7 cellular contexts compared by ENCODE assay signal in the genomic region with DNA sequence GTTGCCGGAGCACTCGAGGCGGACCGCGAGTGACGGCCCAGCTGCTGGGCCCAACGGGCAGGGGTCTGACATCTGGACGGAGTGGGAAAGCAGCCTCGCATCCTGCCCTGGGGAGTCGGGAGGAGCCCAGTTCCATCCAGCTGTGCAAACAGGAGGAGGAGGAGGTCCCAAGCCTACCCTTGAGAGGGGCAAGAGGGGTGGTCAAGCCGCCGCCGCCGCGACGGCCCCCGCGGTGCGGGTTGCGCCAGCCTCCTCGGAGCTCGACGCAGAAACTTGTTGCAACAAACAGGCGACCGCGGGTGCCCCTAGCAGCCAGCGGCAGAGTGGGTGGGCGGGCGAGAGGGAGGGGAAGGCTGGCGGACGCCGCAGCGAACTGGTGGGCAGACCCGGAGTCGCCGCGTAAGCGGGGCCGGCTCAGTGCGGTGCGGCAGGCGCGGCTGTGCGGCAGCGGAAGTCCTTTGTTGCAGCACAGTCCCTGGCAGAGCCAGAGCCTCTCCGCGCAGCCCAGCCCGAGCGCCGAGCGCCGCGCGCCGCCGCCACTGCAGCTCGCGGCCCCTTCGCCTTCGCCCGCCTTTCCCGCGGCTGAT. TPM values are rescaled to one million over a fixed set of nuclear protein-coding genes. Genes with fewer than 3 reads are reported as not detected.
DNase-seq lines count a peak whose midpoint lies in the region; ATAC-seq and TF ChIP-seq lines count a peak whose summit lies in the region.

A gene with protein sequence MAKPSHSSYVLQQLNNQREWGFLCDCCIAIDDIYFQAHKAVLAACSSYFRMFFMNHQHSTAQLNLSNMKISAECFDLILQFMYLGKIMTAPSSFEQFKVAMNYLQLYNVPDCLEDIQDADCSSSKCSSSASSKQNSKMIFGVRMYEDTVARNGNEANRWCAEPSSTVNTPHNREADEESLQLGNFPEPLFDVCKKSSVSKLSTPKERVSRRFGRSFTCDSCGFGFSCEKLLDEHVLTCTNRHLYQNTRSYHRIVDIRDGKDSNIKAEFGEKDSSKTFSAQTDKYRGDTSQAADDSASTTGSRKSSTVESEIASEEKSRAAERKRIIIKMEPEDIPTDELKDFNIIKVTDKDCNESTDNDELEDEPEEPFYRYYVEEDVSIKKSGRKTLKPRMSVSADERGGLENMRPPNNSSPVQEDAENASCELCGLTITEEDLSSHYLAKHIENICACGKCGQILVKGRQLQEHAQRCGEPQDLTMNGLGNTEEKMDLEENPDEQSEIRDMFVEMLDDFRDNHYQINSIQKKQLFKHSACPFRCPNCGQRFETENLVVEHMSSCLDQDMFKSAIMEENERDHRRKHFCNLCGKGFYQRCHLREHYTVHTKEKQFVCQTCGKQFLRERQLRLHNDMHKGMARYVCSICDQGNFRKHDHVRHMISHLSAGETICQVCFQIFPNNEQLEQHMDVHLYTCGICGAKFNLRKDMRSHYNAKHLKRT (plus strand): TSS at position 461 of the 587 bp plus-strand sequence. CDS start 16,735 bp downstream, outside the sequence.

- DNase-seq in NCI-H446 treated with DMSO at 0.1 percent for 48 hours (lab: John Stamatoyannopoulos, UW) = peak; percentile 77
- peak; percentile 75 for DNase-seq in activated CD4-positive, alpha-beta T cell treated with anti-CD3 and anti-CD28 coated beads for 1 hour
- DNase-seq in cerebellar cortex (ENCODE audit: low spot score) = peak; percentile 70
- peak; percentile 44 for DNase-seq in kidney epithelial cell (ENCODE audit: low read depth)
- peak; percentile 63 to 76 for DNase-seq in stimulated activated CD4-positive, alpha-beta T cell treated with anti-CD3 and anti-CD28 coated beads, Interleukin-15, amount 100 ng/mL, for 1 hour (ENCODE audit: low read depth in 1 of 2, low spot score in 1 of 2)

- no peak for TF ChIP-seq CTCF in kidney epithelial cell (IDR thresholded peaks at IDR 0.05; ENCODE audit: insufficient read depth, low read length, poor library complexity, severe bottlenecking)

- ATAC-seq in GM18511 (IDR thresholded peaks at IDR 0.05; ENCODE audit: unreplicated experiment) = peak; percentile 23
- peak; percentile 19 for ATAC-seq in HG03095 (IDR thresholded peaks at IDR 0.05; ENCODE audit: unreplicated experiment)

- H3K27me3 ChIP-seq in kidney epithelial cell (ENCODE audit: control insufficient read depth, insufficient read depth, low read length) = no peaks in the 10 kb centered on the region

- H3K4me3 ChIP-seq in kidney epithelial cell (ENCODE audit: low read depth, low read length) = peak within 1 kb of the TSS; percentile 63

- no peaks in the 10 kb centered on the region for H3K36me3 ChIP-seq in kidney epithelial cell (ENCODE audit: control insufficient read depth, insufficient read depth, low read length)

RNA-seq across cellular contexts. Expression of the gene that starts here (rescaled TPM):
- 44.1 and 46.3 TPM in 2 replicates for total RNA-seq in kidney epithelial cell

Comparison
In these comparisons a context has a peak if more than half of its experiments do, and no peak if none do; other contexts are left out.
1. Peak in every context shown above with its lines: DNase-seq, ATAC-seq and H3K4me3 ChIP-seq.